Comparison of ENCODE assay signal across 10 cellular contexts in genomic region chr4:133150643-133151300, GRCh38. TPM values are rescaled to one million over a fixed set of nuclear protein-coding genes. Genes with fewer than 3 reads are reported as not detected.
DNase-seq lines count a peak whose midpoint lies in the region; TF ChIP-seq lines count a peak whose summit lies in the region.
"Had no signal": no experiment of that assay in that cellular context is flagged by ENCODE, and none has a peak within 500 bp of the region (broad histone marks: within the 10 kb centered on the region; RNA-seq: fewer than 3 reads in every experiment).

No MANE protein-coding gene starts in this region.

- H2AFZ ChIP-seq in Karpas-422 (ENCODE audit: low read length), result no peak overlapping the region

- H3K27me3 ChIP-seq in testis (no peaks in the 10 kb centered on the region), Karpas-422 (ENCODE audit: low read length) (no peaks in the 10 kb centered on the region)

- TF ChIP-seq CTCF in fibroblast of pulmonary artery (IDR thresholded peaks at IDR 0.05; ENCODE audit: low read length, missing control alignments) (no peak), testis (IDR thresholded peaks at IDR 0.05) (no peak)

- TF ChIP-seq POLR2A in testis (IDR thresholded peaks at IDR 0.05), result no peak

- H3K9me2 ChIP-seq in Karpas-422 (replicated peaks; ENCODE audit: insufficient read depth, low read length), result no peaks in the 10 kb centered on the region

- H3K4me2 ChIP-seq in Karpas-422 (ENCODE audit: low read depth, low read length, poor library complexity, severe bottlenecking), result no peak overlapping the region

- 1% methylated on average over 51 of the region's 51 CpGs; no CpG with 5 or more reads in 1 of the 2 donors for WGBS in testis, 2 donors

- peak; percentile 28 for DNase-seq in Daoy (ENCODE audit: low read depth)
- DNase-seq in NCI-H345 treated with DMSO at 0.1 percent for 48 hours (lab: John Stamatoyannopoulos, UW; ENCODE audit: unreplicated experiment), result peak; percentile 34
- peak; percentile 39 for DNase-seq in fibroblast of pulmonary artery (ENCODE audit: low read depth)
- DNase-seq in posterior vena cava (ENCODE audit: low spot score), result peak; percentile 79
- DNase-seq in testis, result no peak
- no peak for DNase-seq in Karpas-422
- no peak for DNase-seq in NAMALWA (ENCODE audit: low spot score)
- no peak for DNase-seq in stimulated activated CD4-positive, alpha-beta T cell treated with anti-CD3 and anti-CD28 coated beads, Interleukin-4, amount 100 ng/mL, for 4 hours
- DNase-seq: MG63 had no signal

- H3K4me1 ChIP-seq in testis (peaks cover 6% of the 10 kb centered on the region), Karpas-422 (ENCODE audit: low read length) (no peaks in the 10 kb centered on the region)

- no peaks in the 10 kb centered on the region for H3K79me2 ChIP-seq in Karpas-422 (ENCODE audit: low read length)

- no peak overlapping the region for H3K9ac ChIP-seq in Karpas-422 (ENCODE audit: low read length)

- H3K36me3 ChIP-seq in testis (ENCODE audit: low read depth, missing control alignments) (no peaks in the 10 kb centered on the region), Karpas-422 (ENCODE audit: insufficient read depth, low read length) (no peaks in the 10 kb centered on the region)
- H3K36me3 ChIP-seq: MG63, neutrophil had no signal

- H3K4me3 ChIP-seq in fibroblast of pulmonary artery (replicated peaks; ENCODE audit: low read depth, low read length) (peak overlapping the region; percentile 70), testis (peak overlapping the region in 1 of 2 donors; percentile 49), Karpas-422 (ENCODE audit: low read length) (no peak overlapping the region)
- H3K4me3 ChIP-seq: MG63 had no signal

- no peaks in the 10 kb centered on the region for H4K20me1 ChIP-seq in Karpas-422 (ENCODE audit: insufficient read depth, low read depth, low read length)

- H3K9me3 ChIP-seq in testis (no peaks in the 10 kb centered on the region), Karpas-422 (ENCODE audit: low read length) (no peaks in the 10 kb centered on the region; the same call in none of the 2 replicates)
- H3K9me3 ChIP-seq: MG63, neutrophil had no signal

- intact Hi-C loops in posterior vena cava (cut with DNase I) (no loop called here), testis (cut with DNase I; ENCODE audit: low total_unique reads) (no loop called here)

- H3K27ac ChIP-seq in testis, result no peak overlapping the region
- H3K27ac ChIP-seq in Karpas-422 (ENCODE audit: low read length), result no peak overlapping the region
- H3K27ac ChIP-seq: neutrophil had no signal

RNA-seq across cellular contexts. Expression of gene PCDH10, which starts 1.7 kb away (rescaled TPM):
- 0.69 and 1.6 TPM in 2 replicates for total RNA-seq in Daoy (2014; rRNA removed; shearing (Covaris generic))
- total RNA-seq in posterior vena cava (1 to 10 TPM; 2.3 to 4.6 TPM), testis (1 to 10 TPM; 3.3 to 7.2 TPM)
- polyA plus RNA-seq in testis (ENCODE audit: insufficient read depth, low read depth, low replicate concordance), result 5.2 TPM
- not detected in 2 replicates for total RNA-seq in Karpas-422 (2014; rRNA removed; shearing (Covaris generic); ENCODE audit: low replicate concordance)

Comparison
In these comparisons a context has a peak if more than half of its experiments do, and no peak if none do; other contexts are left out.
1. DNase-seq: peak in Daoy (single experiment), NCI-H345 treated with DMSO at 0.1 percent for 48 hours (single experiment), fibroblast of pulmonary artery (single experiment) and posterior vena cava (single experiment); none in testis (single experiment), Karpas-422 (single experiment), NAMALWA (single experiment) and stimulated activated CD4-positive, alpha-beta T cell treated with anti-CD3 and anti-CD28 coated beads, Interleukin-4, amount 100 ng/mL, for 4 hours (0 of 2).